Comparison of ENCODE assay signal across 22 cellular contexts in the genomic region with DNA sequence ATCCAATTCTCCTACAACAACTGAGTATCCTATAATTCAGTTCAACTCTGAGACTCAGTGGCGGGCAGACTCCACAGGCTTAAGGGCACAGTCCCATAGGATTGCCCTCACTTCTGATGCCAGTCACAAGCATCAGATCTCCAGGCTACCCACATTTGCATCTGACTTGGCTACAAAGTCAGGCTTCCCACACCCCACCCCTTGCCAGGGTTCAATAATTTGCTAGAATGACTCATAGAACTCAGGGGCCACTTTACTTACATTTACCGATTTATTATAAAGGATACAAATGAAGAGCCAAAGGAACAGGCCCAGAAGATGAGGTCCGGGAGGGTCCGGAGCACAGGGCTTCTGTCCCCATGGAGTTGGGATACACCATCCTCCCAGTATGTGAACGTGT. TPM values are rescaled to one million over a fixed set of nuclear protein-coding genes. Genes with fewer than 3 reads are reported as not detected.
DNase-seq lines count a peak whose midpoint lies in the region; ATAC-seq and TF ChIP-seq lines count a peak whose summit lies in the region.
"Had no signal": no experiment of that assay in that cellular context is flagged by ENCODE, and none has a peak within 500 bp of the region (broad histone marks: within the 10 kb centered on the region; RNA-seq: fewer than 3 reads in every experiment).

No MANE protein-coding gene starts in this region.

- H3K27me3 Mint-ChIP-seq in activated CD8-positive, alpha-beta T cell treated with anti-CD3 and anti-CD28 coated beads, Interleukin-2, amount 10 ng/mL, durations not matched to agents 7 days and 5 days (ENCODE audit: low read depth) = peaks cover 8% of the 10 kb centered on the region
- peaks cover 6% of the 10 kb centered on the region for H3K27me3 Mint-ChIP-seq in activated CD8-positive, alpha-beta T cell treated with anti-CD3 and anti-CD28 coated beads for 36 hours
- peaks cover 54% of the 10 kb centered on the region for H3K27me3 Mint-ChIP-seq in osteocyte (ENCODE audit: unreplicated experiment)

- CTCF ChIA-PET in activated CD8-positive, alpha-beta T cell treated with anti-CD3 and anti-CD28 coated beads, Interleukin-2, amount 10 ng/mL, durations not matched to agents 7 days and 5 days (lab: Charles Lee) = interaction anchor here (1.8 to 8.8 kb wide), 2 partner anchors 17 to 57 kb away, joined by 4 to 57 read pairs; no protein-coding TSS in a partner anchor
- CTCF ChIA-PET in activated CD8-positive, alpha-beta T cell treated with anti-CD3 and anti-CD28 coated beads for 36 hours (lab: Charles Lee) = interaction anchor here (13.8 kb wide), 1 partner anchor 15 kb away, joined by 143 read pairs; no protein-coding TSS in a partner anchor

- H3K27ac Mint-ChIP-seq in activated CD8-positive, alpha-beta T cell treated with anti-CD3 and anti-CD28 coated beads, Interleukin-2, amount 10 ng/mL, durations not matched to agents 7 days and 5 days = no peak overlapping the region
- H3K27ac Mint-ChIP-seq in activated CD8-positive, alpha-beta T cell treated with anti-CD3 and anti-CD28 coated beads for 36 hours = no peak overlapping the region
- H3K27ac Mint-ChIP-seq in osteocyte (ENCODE audit: unreplicated experiment) = no peak overlapping the region
- H3K27ac Mint-ChIP-seq: CD14-positive monocyte; CD4-positive, alpha-beta T cell; CD8-positive, alpha-beta memory T cell had no signal

- no peak for TF ChIP-seq CTCF in activated CD8-positive, alpha-beta T cell treated with anti-CD3 and anti-CD28 coated beads for 36 hours (IDR thresholded peaks at IDR 0.05)
- no peak for TF ChIP-seq CTCF in esophagus muscularis mucosa (IDR thresholded peaks at IDR 0.05)
- TF ChIP-seq CTCF in osteocyte (IDR thresholded peaks at IDR 0.05) = no peak
- no peak for TF ChIP-seq CTCF in uterus (IDR thresholded peaks at IDR 0.05)

- TF ChIP-seq POLR2A in esophagus muscularis mucosa (IDR thresholded peaks at IDR 0.05; ENCODE audit: low read depth) = no peak
- TF ChIP-seq POLR2A in uterus (IDR thresholded peaks at IDR 0.05) = no peak

- no peak overlapping the region for H3K27ac ChIP-seq in esophagus muscularis mucosa (replicated peaks in 1 of 4)
- H3K27ac ChIP-seq in uterus = no peak overlapping the region
- H3K27ac ChIP-seq: 22Rv1; BLaER1 treated with 17β-estradiol and CSF1 and Interleukin-3, amounts not matched to agents 10 nM and 100 nM had no signal

- intact Hi-C loops in activated CD8-positive, alpha-beta T cell treated with anti-CD3 and anti-CD28 coated beads for 36 hours (cut with micrococcal nuclease) = no loop called here
- intact Hi-C loops in esophagus muscularis mucosa (cut with DNase I) (no loop called here), uterus (cut with DNase I; ENCODE audit: low total_unique reads) (no loop called here)

- H3K27me3 ChIP-seq in esophagus muscularis mucosa (peaks cover 0 to 10% (median 2%) of the 10 kb centered on the region in 4 donors), uterus (no peaks in the 10 kb centered on the region)
- H3K27me3 ChIP-seq: BLaER1 treated with 17β-estradiol and CSF1 and Interleukin-3, amounts not matched to agents 10 nM and 100 nM had no signal

- H3K36me3 ChIP-seq in esophagus muscularis mucosa = no peaks in the 10 kb centered on the region
- H3K36me3 ChIP-seq in uterus = no peaks in the 10 kb centered on the region
- H3K36me3 ChIP-seq: BE2C; BLaER1 treated with 17β-estradiol and CSF1 and Interleukin-3, amounts not matched to agents 10 nM and 100 nM had no signal

- peaks cover 7% of the 10 kb centered on the region for H3K4me1 Mint-ChIP-seq in activated CD8-positive, alpha-beta T cell treated with anti-CD3 and anti-CD28 coated beads, Interleukin-2, amount 10 ng/mL, durations not matched to agents 7 days and 5 days (ENCODE audit: low read depth)
- peaks cover 6% of the 10 kb centered on the region for H3K4me1 Mint-ChIP-seq in activated CD8-positive, alpha-beta T cell treated with anti-CD3 and anti-CD28 coated beads for 36 hours (ENCODE audit: low read depth)
- H3K4me1 Mint-ChIP-seq in osteocyte (ENCODE audit: unreplicated experiment) = no peaks in the 10 kb centered on the region

- H3K36me3 Mint-ChIP-seq in activated CD8-positive, alpha-beta T cell treated with anti-CD3 and anti-CD28 coated beads, Interleukin-2, amount 10 ng/mL, durations not matched to agents 7 days and 5 days (ENCODE audit: low read depth) = no peaks in the 10 kb centered on the region
- H3K36me3 Mint-ChIP-seq in activated CD8-positive, alpha-beta T cell treated with anti-CD3 and anti-CD28 coated beads for 36 hours (ENCODE audit: low read depth) = no peaks in the 10 kb centered on the region
- no peaks in the 10 kb centered on the region for H3K36me3 Mint-ChIP-seq in osteocyte (ENCODE audit: unreplicated experiment)
- H3K36me3 Mint-ChIP-seq: CD14-positive monocyte; CD8-positive, alpha-beta memory T cell had no signal

- H3K9me3 ChIP-seq in esophagus muscularis mucosa (no peaks in the 10 kb centered on the region), uterus (no peaks in the 10 kb centered on the region)
- H3K9me3 ChIP-seq: BE2C; BLaER1 treated with 17β-estradiol and CSF1 and Interleukin-3, amounts not matched to agents 10 nM and 100 nM had no signal

- H3K4me3 Mint-ChIP-seq in activated CD8-positive, alpha-beta T cell treated with anti-CD3 and anti-CD28 coated beads, Interleukin-2, amount 10 ng/mL, durations not matched to agents 7 days and 5 days = no peak overlapping the region
- H3K4me3 Mint-ChIP-seq in activated CD8-positive, alpha-beta T cell treated with anti-CD3 and anti-CD28 coated beads for 36 hours = no peak overlapping the region
- no peak overlapping the region for H3K4me3 Mint-ChIP-seq in osteocyte (ENCODE audit: unreplicated experiment)
- H3K4me3 Mint-ChIP-seq: CD14-positive monocyte; CD4-positive, alpha-beta T cell; CD8-positive, alpha-beta memory T cell had no signal

- no peaks in the 10 kb centered on the region for H3K9me3 Mint-ChIP-seq in activated CD8-positive, alpha-beta T cell treated with anti-CD3 and anti-CD28 coated beads, Interleukin-2, amount 10 ng/mL, durations not matched to agents 7 days and 5 days (ENCODE audit: insufficient read depth)
- no peaks in the 10 kb centered on the region for H3K9me3 Mint-ChIP-seq in activated CD8-positive, alpha-beta T cell treated with anti-CD3 and anti-CD28 coated beads for 36 hours
- no peaks in the 10 kb centered on the region for H3K9me3 Mint-ChIP-seq in osteocyte (ENCODE audit: unreplicated experiment)
- H3K9me3 Mint-ChIP-seq: CD4-positive, alpha-beta T cell; CD8-positive, alpha-beta memory T cell had no signal

- 94% methylated on average over 5 of the region's 5 CpGs for WGBS in esophagus muscularis mucosa

- peak; percentile 3 for DNase-seq in activated CD8-positive, alpha-beta T cell treated with anti-CD3 and anti-CD28 coated beads, Interleukin-2, amount 10 ng/mL, durations not matched to agents 7 days and 5 days
- no peak for DNase-seq in activated CD8-positive, alpha-beta T cell treated with anti-CD3 and anti-CD28 coated beads for 36 hours
- DNase-seq in esophagus muscularis mucosa (ENCODE audit: extremely low spot score) = peak; percentile 55
- DNase-seq in osteocyte (ENCODE audit: extremely low spot score, unreplicated experiment) = peak; percentile 25
- DNase-seq in NK-92 (lab: John Stamatoyannopoulos, UW; ENCODE audit: unreplicated experiment) = no peak
- DNase-seq in activated CD4-positive, alpha-beta T cell treated with anti-CD3 and anti-CD28 coated beads for 4 hours = no peak
- no peak for DNase-seq in SW480 (ENCODE audit: low spot score)
- no peak for DNase-seq in uterus
- DNase-seq: AML-193; BE2C; Calu3; CD4-positive, alpha-beta T cell; CD8-positive, alpha-beta memory T cell; COR-L47; DMS79 treated with DMSO at 0.1 percent for 48 hours; H7; HCEC 1CT had no signal

- POLR2A ChIA-PET in activated CD8-positive, alpha-beta T cell treated with anti-CD3 and anti-CD28 coated beads, Interleukin-2, amount 10 ng/mL, durations not matched to agents 7 days and 5 days (lab: Charles Lee) = no interaction called here
- POLR2A ChIA-PET in activated CD8-positive, alpha-beta T cell treated with anti-CD3 and anti-CD28 coated beads for 36 hours (lab: Charles Lee) = no interaction called here

- no peak for TF ChIP-seq EP300 in esophagus muscularis mucosa (IDR thresholded peaks at IDR 0.05)

- ATAC-seq in activated CD8-positive, alpha-beta T cell treated with anti-CD3 and anti-CD28 coated beads, Interleukin-2, amount 10 ng/mL, durations not matched to agents 7 days and 5 days = no peak
- no peak for ATAC-seq in activated CD8-positive, alpha-beta T cell treated with anti-CD3 and anti-CD28 coated beads for 36 hours

- H3K4me3 ChIP-seq in esophagus muscularis mucosa = no peak overlapping the region
- H3K4me3 ChIP-seq in uterus = no peak overlapping the region
- H3K4me3 ChIP-seq: BLaER1 treated with 17β-estradiol and CSF1 and Interleukin-3, amounts not matched to agents 10 nM and 100 nM had no signal

- H3K4me1 ChIP-seq in esophagus muscularis mucosa = no peaks in the 10 kb centered on the region
- H3K4me1 ChIP-seq in uterus = no peaks in the 10 kb centered on the region
- H3K4me1 ChIP-seq: BE2C had no signal

RNA-seq across cellular contexts. Expression of gene SLAMF9, which starts 36.0 kb away (rescaled TPM):
- not detected for total RNA-seq in activated CD8-positive, alpha-beta T cell treated with anti-CD3 and anti-CD28 coated beads, Interleukin-2, amount 10 ng/mL, durations not matched to agents 7 days and 5 days
- not detected for total RNA-seq in activated CD8-positive, alpha-beta T cell treated with anti-CD3 and anti-CD28 coated beads for 36 hours
- total RNA-seq in esophagus muscularis mucosa (not detected), osteocyte (not detected in 2 replicates), uterus (not detected)
- total RNA-seq: Calu3; CD4-positive, alpha-beta T cell; CD8-positive, alpha-beta memory T cell; Daoy; H1; H7 had no signal

RNA-seq across cellular contexts. Expression of gene PIGM, which starts 41.8 kb away (rescaled TPM):
- 1 to 10 TPM; 4.2 to 4.5 TPM for total RNA-seq in activated CD8-positive, alpha-beta T cell treated with anti-CD3 and anti-CD28 coated beads, Interleukin-2, amount 10 ng/mL, durations not matched to agents 7 days and 5 days
- 1 to 10 TPM; 3.9 to 4.0 TPM for total RNA-seq in activated CD8-positive, alpha-beta T cell treated with anti-CD3 and anti-CD28 coated beads for 36 hours
- 1 to 10 TPM; 2.8 to 4.9 (median 4.6) TPM for total RNA-seq in esophagus muscularis mucosa
- total RNA-seq in osteocyte = 7.6 and 7.7 TPM in 2 replicates
- total RNA-seq in uterus = 1 to 10 TPM; 1.8 to 9.4 (median 7.5) TPM

RNA-seq across cellular contexts. Expression of gene IGSF9, which starts 44.6 kb away (rescaled TPM):
- not detected for total RNA-seq in activated CD8-positive, alpha-beta T cell treated with anti-CD3 and anti-CD28 coated beads, Interleukin-2, amount 10 ng/mL, durations not matched to agents 7 days and 5 days
- total RNA-seq in activated CD8-positive, alpha-beta T cell treated with anti-CD3 and anti-CD28 coated beads for 36 hours = under 1 TPM in 1 of 2 experiments, not detected in 1; 0.07 TPM
- under 1 TPM in 2 of 4 donors, not detected in 2; 0.17 to 0.23 TPM for total RNA-seq in esophagus muscularis mucosa
- total RNA-seq in osteocyte = not detected in 2 replicates
- total RNA-seq in uterus = 1 to 10 TPM in 2 of 4 donors, under 1 TPM in 1, not detected in 1; 0.29 to 6.2 (median 1.2) TPM
- total RNA-seq: CD4-positive, alpha-beta T cell had no signal

Comparison
In these comparisons a context has a peak if more than half of its experiments do, and no peak if none do; other contexts are left out.
1. DNase-seq: peak in activated CD8-positive, alpha-beta T cell treated with anti-CD3 and anti-CD28 coated beads, Interleukin-2, amount 10 ng/mL, durations not matched to agents 7 days and 5 days (single experiment), esophagus muscularis mucosa (single experiment) and osteocyte (single experiment); none in activated CD8-positive, alpha-beta T cell treated with anti-CD3 and anti-CD28 coated beads for 36 hours (single experiment), NK-92 (single experiment), activated CD4-positive, alpha-beta T cell treated with anti-CD3 and anti-CD28 coated beads for 4 hours (0 of 2), SW480 (single experiment) and uterus (0 of 2).